Comparison of ENCODE assay signal across 1 cellular context in the genomic region with DNA sequence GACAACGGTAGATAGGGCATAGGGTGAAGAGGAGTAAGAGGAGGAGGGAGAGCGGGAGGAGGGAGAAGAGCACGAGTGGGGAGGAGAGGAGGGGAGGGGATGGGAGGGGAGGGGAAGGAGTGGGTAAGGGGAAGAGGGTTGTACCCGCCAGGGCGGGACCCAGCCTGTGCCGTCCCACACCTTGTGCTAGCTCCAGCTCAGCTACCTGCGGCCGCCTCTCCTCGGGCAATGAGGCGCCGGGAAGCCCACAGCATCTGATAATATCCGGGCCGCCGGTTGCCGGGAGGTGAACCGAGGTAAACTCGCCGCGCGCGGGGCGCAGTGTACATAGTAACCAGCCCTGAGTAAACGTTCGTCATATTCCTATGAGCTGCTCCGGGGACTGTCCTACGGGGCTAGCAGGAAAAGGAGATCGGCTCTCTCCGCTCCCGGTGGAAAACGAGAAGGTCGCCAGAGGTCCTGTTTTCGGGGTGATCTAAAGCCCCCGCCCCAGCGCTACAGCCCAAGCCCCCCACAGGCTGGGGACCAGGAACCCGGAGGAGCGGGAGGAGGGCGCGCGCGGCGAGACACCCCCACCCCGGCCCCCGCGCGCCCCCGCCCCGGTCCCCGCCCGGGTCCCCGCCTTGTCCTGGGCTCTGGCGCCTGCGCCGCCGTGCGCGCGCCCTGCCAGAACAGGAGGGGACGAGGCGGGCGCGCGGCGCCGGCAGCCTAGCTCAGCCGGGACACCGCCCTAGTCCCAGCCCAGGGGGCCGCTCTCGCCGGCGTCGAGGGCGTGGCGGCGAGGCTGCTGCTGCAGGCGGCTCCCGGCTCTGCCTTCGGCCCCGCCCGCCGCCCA.
TF ChIP-seq lines count a peak whose summit lies in the region.

A gene (plus strand): TSS at position 669 of the 835 bp plus-strand sequence. CDS start 11,537 bp downstream, outside the sequence.

TF ChIP-seq in HepG2, 621 proteins besides CTCF, POLR2A, EP300 and RAD21 (continued from another document and continues in another):
- TF ChIP-seq, protein P1, sequence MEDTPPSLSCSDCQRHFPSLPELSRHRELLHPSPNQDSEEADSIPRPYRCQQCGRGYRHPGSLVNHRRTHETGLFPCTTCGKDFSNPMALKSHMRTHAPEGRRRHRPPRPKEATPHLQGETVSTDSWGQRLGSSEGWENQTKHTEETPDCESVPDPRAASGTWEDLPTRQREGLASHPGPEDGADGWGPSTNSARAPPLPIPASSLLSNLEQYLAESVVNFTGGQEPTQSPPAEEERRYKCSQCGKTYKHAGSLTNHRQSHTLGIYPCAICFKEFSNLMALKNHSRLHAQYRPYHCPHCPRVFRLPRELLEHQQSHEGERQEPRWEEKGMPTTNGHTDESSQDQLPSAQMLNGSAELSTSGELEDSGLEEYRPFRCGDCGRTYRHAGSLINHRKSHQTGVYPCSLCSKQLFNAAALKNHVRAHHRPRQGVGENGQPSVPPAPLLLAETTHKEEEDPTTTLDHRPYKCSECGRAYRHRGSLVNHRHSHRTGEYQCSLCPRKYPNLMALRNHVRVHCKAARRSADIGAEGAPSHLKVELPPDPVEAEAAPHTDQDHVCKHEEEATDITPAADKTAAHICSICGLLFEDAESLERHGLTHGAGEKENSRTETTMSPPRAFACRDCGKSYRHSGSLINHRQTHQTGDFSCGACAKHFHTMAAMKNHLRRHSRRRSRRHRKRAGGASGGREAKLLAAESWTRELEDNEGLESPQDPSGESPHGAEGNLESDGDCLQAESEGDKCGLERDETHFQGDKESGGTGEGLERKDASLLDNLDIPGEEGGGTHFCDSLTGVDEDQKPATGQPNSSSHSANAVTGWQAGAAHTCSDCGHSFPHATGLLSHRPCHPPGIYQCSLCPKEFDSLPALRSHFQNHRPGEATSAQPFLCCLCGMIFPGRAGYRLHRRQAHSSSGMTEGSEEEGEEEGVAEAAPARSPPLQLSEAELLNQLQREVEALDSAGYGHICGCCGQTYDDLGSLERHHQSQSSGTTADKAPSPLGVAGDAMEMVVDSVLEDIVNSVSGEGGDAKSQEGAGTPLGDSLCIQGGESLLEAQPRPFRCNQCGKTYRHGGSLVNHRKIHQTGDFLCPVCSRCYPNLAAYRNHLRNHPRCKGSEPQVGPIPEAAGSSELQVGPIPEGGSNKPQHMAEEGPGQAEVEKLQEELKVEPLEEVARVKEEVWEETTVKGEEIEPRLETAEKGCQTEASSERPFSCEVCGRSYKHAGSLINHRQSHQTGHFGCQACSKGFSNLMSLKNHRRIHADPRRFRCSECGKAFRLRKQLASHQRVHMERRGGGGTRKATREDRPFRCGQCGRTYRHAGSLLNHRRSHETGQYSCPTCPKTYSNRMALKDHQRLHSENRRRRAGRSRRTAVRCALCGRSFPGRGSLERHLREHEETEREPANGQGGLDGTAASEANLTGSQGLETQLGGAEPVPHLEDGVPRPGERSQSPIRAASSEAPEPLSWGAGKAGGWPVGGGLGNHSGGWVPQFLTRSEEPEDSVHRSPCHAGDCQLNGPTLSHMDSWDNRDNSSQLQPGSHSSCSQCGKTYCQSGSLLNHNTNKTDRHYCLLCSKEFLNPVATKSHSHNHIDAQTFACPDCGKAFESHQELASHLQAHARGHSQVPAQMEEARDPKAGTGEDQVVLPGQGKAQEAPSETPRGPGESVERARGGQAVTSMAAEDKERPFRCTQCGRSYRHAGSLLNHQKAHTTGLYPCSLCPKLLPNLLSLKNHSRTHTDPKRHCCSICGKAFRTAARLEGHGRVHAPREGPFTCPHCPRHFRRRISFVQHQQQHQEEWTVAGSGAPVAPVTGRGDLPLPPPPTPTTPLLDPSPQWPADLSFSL (CRISPR knock-in tag; IDR thresholded peaks at IDR 0.05) = no peak
- TF ChIP-seq, protein P2, sequence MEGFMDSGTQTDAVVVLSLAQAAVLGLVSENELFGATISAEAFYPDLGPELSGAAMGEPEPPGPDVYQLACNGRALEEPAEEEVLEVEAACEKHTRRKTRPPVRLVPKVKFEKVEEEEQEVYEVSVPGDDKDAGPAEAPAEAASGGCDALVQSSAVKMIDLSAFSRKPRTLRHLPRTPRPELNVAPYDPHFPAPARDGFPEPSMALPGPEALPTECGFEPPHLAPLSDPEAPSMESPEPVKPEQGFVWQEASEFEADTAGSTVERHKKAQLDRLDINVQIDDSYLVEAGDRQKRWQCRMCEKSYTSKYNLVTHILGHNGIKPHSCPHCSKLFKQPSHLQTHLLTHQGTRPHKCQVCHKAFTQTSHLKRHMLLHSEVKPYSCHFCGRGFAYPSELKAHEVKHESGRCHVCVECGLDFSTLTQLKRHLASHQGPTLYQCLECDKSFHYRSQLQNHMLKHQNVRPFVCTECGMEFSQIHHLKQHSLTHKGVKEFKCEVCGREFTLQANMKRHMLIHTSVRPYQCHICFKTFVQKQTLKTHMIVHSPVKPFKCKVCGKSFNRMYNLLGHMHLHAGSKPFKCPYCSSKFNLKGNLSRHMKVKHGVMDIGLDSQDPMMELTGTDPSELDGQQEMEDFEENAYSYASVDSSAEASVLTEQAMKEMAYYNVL (CRISPR knock-in tag; IDR thresholded peaks at IDR 0.05; ENCODE audit: borderline replicate concordance) = peak; percentile 34; the same call in 1 of the 2 replicates
- TF ChIP-seq CBX5 (CRISPR knock-in tag; IDR thresholded peaks at IDR 0.05; ENCODE audit: borderline replicate concordance) (0 out of 2 replicates have a peak, but pooled peaks have one; percentile 22), ZNF317 (CRISPR knock-in tag; IDR thresholded peaks at IDR 0.05) (no peak), KAT8 (CRISPR knock-in tag; IDR thresholded peaks at IDR 0.05) (no peak), NFATC3 (CRISPR knock-in tag; IDR thresholded peaks at IDR 0.05) (no peak), CBX2 (IDR thresholded peaks at IDR 0.05; ENCODE audit: low read depth, low read length) (no peak), CBX2 (CRISPR knock-in tag; IDR thresholded peaks at IDR 0.05; ENCODE audit: low read depth) (no peak), ARNT2 (CRISPR knock-in tag; IDR thresholded peaks at IDR 0.05; ENCODE audit: low read depth) (no peak), EHMT2 (IDR thresholded peaks at IDR 0.05; ENCODE audit: borderline replicate concordance, low read depth, low read length) (no peak), FOXC1 (CRISPR knock-in tag; IDR thresholded peaks at IDR 0.05; ENCODE audit: borderline replicate concordance) (no peak), ZNF34 (CRISPR knock-in tag; IDR thresholded peaks at IDR 0.05; ENCODE audit: borderline replicate concordance) (no peak), ZSCAN29 (CRISPR knock-in tag; conservative IDR thresholded peaks at IDR 0.05) (peak; percentile 39; the same call in 1 of the 2 replicates), ZSCAN30 (CRISPR knock-in tag; IDR thresholded peaks at IDR 0.05) (no peak), FOXK2 (IDR thresholded peaks at IDR 0.05) (no peak), PAF1 (CRISPR knock-in tag; IDR thresholded peaks at IDR 0.05) (no peak), PHF21A (CRISPR knock-in tag; IDR thresholded peaks at IDR 0.05) (peak; percentile 67), HIVEP1 (CRISPR knock-in tag; IDR thresholded peaks at IDR 0.05) (0 out of 2 replicates have a peak, but pooled peaks have one; percentile 28), SP1 (IDR thresholded peaks at IDR 0.05) (no peak), SP1 (CRISPR knock-in tag; IDR thresholded peaks at IDR 0.05) (no peak), PPARG (CRISPR knock-in tag; conservative IDR thresholded peaks at IDR 0.05) (no peak), GZF1 (CRISPR knock-in tag; IDR thresholded peaks at IDR 0.05) (no peak), SPEN (CRISPR knock-in tag; IDR thresholded peaks at IDR 0.05; ENCODE audit: low read depth) (no peak), NR1H2 (CRISPR knock-in tag; IDR thresholded peaks at IDR 0.05; ENCODE audit: borderline replicate concordance, low read depth) (no peak), AHR (CRISPR knock-in tag; IDR thresholded peaks at IDR 0.05) (no peak), PLRG1 (conservative IDR thresholded peaks at IDR 0.05) (no peak)
- TF ChIP-seq, protein P3, sequence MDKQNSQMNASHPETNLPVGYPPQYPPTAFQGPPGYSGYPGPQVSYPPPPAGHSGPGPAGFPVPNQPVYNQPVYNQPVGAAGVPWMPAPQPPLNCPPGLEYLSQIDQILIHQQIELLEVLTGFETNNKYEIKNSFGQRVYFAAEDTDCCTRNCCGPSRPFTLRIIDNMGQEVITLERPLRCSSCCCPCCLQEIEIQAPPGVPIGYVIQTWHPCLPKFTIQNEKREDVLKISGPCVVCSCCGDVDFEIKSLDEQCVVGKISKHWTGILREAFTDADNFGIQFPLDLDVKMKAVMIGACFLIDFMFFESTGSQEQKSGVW (CRISPR knock-in tag; IDR thresholded peaks at IDR 0.05; ENCODE audit: borderline replicate concordance) = no peak
- TF ChIP-seq, protein P4, sequence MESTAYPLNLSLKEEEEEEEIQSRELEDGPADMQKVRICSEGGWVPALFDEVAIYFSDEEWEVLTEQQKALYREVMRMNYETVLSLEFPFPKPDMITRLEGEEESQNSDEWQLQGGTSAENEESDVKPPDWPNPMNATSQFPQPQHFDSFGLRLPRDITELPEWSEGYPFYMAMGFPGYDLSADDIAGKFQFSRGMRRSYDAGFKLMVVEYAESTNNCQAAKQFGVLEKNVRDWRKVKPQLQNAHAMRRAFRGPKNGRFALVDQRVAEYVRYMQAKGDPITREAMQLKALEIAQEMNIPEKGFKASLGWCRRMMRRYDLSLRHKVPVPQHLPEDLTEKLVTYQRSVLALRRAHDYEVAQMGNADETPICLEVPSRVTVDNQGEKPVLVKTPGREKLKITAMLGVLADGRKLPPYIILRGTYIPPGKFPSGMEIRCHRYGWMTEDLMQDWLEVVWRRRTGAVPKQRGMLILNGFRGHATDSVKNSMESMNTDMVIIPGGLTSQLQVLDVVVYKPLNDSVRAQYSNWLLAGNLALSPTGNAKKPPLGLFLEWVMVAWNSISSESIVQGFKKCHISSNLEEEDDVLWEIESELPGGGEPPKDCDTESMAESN (CRISPR knock-in tag; conservative IDR thresholded peaks at IDR 0.05) = no peak
- TF ChIP-seq, protein P5, sequence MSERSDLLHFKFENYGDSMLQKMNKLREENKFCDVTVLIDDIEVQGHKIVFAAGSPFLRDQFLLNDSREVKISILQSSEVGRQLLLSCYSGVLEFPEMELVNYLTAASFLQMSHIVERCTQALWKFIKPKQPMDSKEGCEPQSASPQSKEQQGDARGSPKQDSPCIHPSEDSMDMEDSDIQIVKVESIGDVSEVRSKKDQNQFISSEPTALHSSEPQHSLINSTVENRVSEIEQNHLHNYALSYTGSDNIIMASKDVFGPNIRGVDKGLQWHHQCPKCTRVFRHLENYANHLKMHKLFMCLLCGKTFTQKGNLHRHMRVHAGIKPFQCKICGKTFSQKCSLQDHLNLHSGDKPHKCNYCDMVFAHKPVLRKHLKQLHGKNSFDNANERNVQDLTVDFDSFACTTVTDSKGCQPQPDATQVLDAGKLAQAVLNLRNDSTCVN (CRISPR knock-in tag; IDR thresholded peaks at IDR 0.05; ENCODE audit: borderline replicate concordance) = 0 out of 2 replicates have a peak, but pooled peaks have one; percentile 37
- TF ChIP-seq, protein P6, sequence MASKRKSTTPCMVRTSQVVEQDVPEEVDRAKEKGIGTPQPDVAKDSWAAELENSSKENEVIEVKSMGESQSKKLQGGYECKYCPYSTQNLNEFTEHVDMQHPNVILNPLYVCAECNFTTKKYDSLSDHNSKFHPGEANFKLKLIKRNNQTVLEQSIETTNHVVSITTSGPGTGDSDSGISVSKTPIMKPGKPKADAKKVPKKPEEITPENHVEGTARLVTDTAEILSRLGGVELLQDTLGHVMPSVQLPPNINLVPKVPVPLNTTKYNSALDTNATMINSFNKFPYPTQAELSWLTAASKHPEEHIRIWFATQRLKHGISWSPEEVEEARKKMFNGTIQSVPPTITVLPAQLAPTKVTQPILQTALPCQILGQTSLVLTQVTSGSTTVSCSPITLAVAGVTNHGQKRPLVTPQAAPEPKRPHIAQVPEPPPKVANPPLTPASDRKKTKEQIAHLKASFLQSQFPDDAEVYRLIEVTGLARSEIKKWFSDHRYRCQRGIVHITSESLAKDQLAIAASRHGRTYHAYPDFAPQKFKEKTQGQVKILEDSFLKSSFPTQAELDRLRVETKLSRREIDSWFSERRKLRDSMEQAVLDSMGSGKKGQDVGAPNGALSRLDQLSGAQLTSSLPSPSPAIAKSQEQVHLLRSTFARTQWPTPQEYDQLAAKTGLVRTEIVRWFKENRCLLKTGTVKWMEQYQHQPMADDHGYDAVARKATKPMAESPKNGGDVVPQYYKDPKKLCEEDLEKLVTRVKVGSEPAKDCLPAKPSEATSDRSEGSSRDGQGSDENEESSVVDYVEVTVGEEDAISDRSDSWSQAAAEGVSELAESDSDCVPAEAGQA (IDR thresholded peaks at IDR 0.05; ENCODE audit: low read depth) = no peak
- TF ChIP-seq, protein P6 (CRISPR knock-in tag; IDR thresholded peaks at IDR 0.05; ENCODE audit: borderline replicate concordance) = no peak
